ENCODE assay signal across 12 cellular contexts in the genomic region with DNA sequence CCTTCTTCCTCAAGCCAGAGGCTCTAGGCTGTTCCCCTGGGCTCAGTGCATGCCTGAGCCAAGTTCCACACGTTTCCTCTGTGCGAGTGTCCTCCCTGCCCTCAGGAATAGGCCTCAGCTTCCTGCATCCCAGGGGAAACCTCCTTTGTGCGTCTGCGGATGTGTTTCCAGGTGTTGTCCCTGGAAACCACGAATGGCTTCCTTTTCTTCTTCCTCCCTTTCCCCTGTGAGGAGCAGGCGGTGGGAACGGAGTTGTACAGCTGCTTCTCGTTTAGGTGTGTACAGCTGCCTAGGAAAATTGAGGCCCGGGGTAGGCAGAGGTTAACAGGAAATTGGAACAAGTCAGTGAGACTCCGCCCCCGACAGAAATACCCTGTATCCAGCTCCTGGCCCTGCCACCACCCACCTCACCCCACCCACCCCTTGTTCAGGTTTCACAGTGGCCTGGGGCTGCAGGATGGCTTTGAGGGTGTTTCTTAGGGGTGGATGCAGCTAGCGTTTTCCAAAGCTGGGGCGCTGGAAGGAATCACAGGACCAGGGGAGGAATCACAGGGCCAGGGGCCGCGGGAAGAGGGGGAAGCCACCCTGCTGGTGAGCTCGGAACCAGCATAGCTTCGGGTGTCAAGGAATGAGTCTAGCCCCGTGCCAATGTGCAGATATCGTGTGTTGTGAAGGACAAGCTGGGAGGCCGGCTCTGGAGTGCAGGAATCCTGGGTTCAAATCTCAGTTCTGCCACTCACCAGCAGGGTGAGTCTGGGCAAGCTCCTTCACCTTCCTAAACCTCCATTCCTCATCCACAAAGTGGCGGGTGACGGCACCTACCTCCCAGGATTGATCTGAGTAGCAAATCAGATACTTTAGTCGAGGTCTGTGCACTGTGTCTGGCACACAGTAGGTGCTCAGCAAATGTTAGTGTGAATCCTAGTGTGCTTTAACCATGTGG. TPM values are rescaled to one million over a fixed set of nuclear protein-coding genes. Genes with fewer than 3 reads are reported as not detected.
DNase-seq lines count a peak whose midpoint lies in the region; ATAC-seq and TF ChIP-seq lines count a peak whose summit lies in the region.
"Had no signal": no experiment of that assay in that cellular context is flagged by ENCODE, and none has a peak within 500 bp of the region (broad histone marks: within the 10 kb centered on the region; RNA-seq: fewer than 3 reads in every experiment).

No MANE protein-coding gene starts in this region.

- peak overlapping the region; percentile 15 for H4K91ac ChIP-seq in trophoblast cell (ENCODE audit: low read depth, low read length)

- H3K36me3 ChIP-seq in GM06990 (ENCODE audit: control insufficient read depth, insufficient read depth, low read length): no peaks in the 10 kb centered on the region
- no peaks in the 10 kb centered on the region for H3K36me3 ChIP-seq in heart left ventricle
- H3K36me3 ChIP-seq in trophoblast cell (ENCODE audit: control insufficient read depth in 1 of 2, insufficient read depth in 2 of 2, low read length in 2 of 2): no peaks in the 10 kb centered on the region
- H3K36me3 ChIP-seq: prostate gland had no signal

- H2AK5ac ChIP-seq in trophoblast cell (ENCODE audit: low read length): no peak overlapping the region

- WGBS in heart left ventricle, 4 donors: 55 to 60% (median 57%) methylated on average over 23 of the region's 23 CpGs
- no CpG with 5 or more reads among the region's 23 CpGs for WGBS in trophoblast cell (ENCODE audit: extremely low coverage, insufficient coverage, insufficient read length)

- H3K27me3 ChIP-seq in GM06990 (replicated peaks; ENCODE audit: control insufficient read depth, insufficient read depth, low read length) (no peaks in the 10 kb centered on the region), heart left ventricle (no peaks in the 10 kb centered on the region), trophoblast cell (ENCODE audit: insufficient read depth, low read length) (no peaks in the 10 kb centered on the region)

- peak; percentile 68 to 86 (median 71) for ATAC-seq in heart left ventricle
- ATAC-seq in GM21723 (IDR thresholded peaks at IDR 0.05; ENCODE audit: unreplicated experiment): no peak
- ATAC-seq: activated CD4-positive, CD25-positive, alpha-beta regulatory T cell treated with anti-CD3 and anti-CD28 coated beads, Interleukin-2, amount 50 U/mL, for 24 hours had no signal

- H2BK12ac ChIP-seq in trophoblast cell (ENCODE audit: low read length): no peak overlapping the region

- H3K4me3 ChIP-seq in GM06990 (replicated peaks; ENCODE audit: low read depth, low read length) (no peak overlapping the region), heart left ventricle (peak overlapping the region in 7 of 12 donors; percentile 26 to 43 (median 34)), trophoblast cell (ENCODE audit: low read depth, low read length) (no peak overlapping the region)
- H3K4me3 ChIP-seq: prostate gland had no signal

- H4K8ac ChIP-seq in trophoblast cell (ENCODE audit: low read depth, low read length): no peak overlapping the region

- no peak overlapping the region for H3K9ac ChIP-seq in trophoblast cell (ENCODE audit: low read length)

- no peak overlapping the region for H3K4ac ChIP-seq in trophoblast cell (ENCODE audit: low read depth, low read length)

- peak; percentile 8 for TF ChIP-seq CTCF in GM06990 (IDR thresholded peaks at IDR 0.05; ENCODE audit: insufficient read depth, low read length, poor library complexity, severe bottlenecking)
- TF ChIP-seq CTCF in heart left ventricle (IDR thresholded peaks at IDR 0.05): peak in 6 of 12 donors; percentile 7 to 31 (median 20)

- peak overlapping the region; percentile 72 to 95 (median 85) for H3K27ac ChIP-seq in heart left ventricle
- no peak overlapping the region for H3K27ac ChIP-seq in trophoblast cell (ENCODE audit: low read depth, low read length)
- H3K27ac ChIP-seq: prostate gland had no signal

- H3K9me3 ChIP-seq in heart left ventricle (no peaks in the 10 kb centered on the region), trophoblast cell (ENCODE audit: insufficient read depth, low read depth, low read length) (no peaks in the 10 kb centered on the region)
- H3K9me3 ChIP-seq: prostate gland had no signal

- DNase-seq in GM06990 (ENCODE audit: extremely low read depth, insufficient read length): no peak
- DNase-seq in NCI-H69 (lab: John Stamatoyannopoulos, UW): peak; percentile 91
- DNase-seq in heart left ventricle: peak in 4 of 5 donors; percentile 68 to 79 (median 76)
- no peak for DNase-seq in trophoblast cell
- no peak for DNase-seq in dedifferentiated amniotic fluid mesenchymal stem cell (ENCODE audit: extremely low spot score)
- DNase-seq in NCI-H1694 (lab: John Stamatoyannopoulos, UW): no peak
- no peak for DNase-seq in Kasumi-1 (lab: John Stamatoyannopoulos, UW)
- DNase-seq: NCI-H2107 had no signal

- H3K4me2 ChIP-seq in trophoblast cell (ENCODE audit: low read length): no peak overlapping the region

- intact Hi-C loops in heart left ventricle (cut with DNase I): loop anchor here in 9 of 10 donors (2.0 to 10.0 kb wide), 15 partner anchors 53 to 337 kb away; partner anchors contain the start of genes CPSF2 (in 4 of the 9), NDUFB1 (in 4 of the 9) and RIN3 (in 2 of the 9)

- no peak overlapping the region for H2BK120ac ChIP-seq in trophoblast cell (ENCODE audit: insufficient read depth, low read length, poor library complexity)

- no peak overlapping the region for H3K14ac ChIP-seq in trophoblast cell (ENCODE audit: low read length)

- peaks cover 6 to 45% (median 23%) of the 10 kb centered on the region in 12 donors for H3K4me1 ChIP-seq in heart left ventricle
- peaks cover 0 to 5% of the 10 kb centered on the region in 2 experiments for H3K4me1 ChIP-seq in trophoblast cell (ENCODE audit: control insufficient read depth in 1 of 2, insufficient read depth in 2 of 2, low read length in 2 of 2)
- H3K4me1 ChIP-seq: prostate gland had no signal

- no peak overlapping the region for H2BK5ac ChIP-seq in trophoblast cell (ENCODE audit: low read depth, low read length, poor library complexity)

- no peaks in the 10 kb centered on the region for H3K79me1 ChIP-seq in trophoblast cell (ENCODE audit: low read length)

- no peak overlapping the region for H4K12ac ChIP-seq in trophoblast cell (ENCODE audit: low read depth, low read length)

- no peak overlapping the region for H3K23ac ChIP-seq in trophoblast cell (ENCODE audit: low read length)

- H3K18ac ChIP-seq in trophoblast cell (ENCODE audit: low read length): no peak overlapping the region

- H3K79me2 ChIP-seq in trophoblast cell (ENCODE audit: control insufficient read depth, insufficient read depth, low read length, poor library complexity): no peaks in the 10 kb centered on the region

- no peak for TF ChIP-seq POLR2A in heart left ventricle (IDR thresholded peaks at IDR 0.05)

- no peak overlapping the region for H2AFZ ChIP-seq in trophoblast cell (ENCODE audit: insufficient read depth, low read length, poor library complexity)

RNA-seq across cellular contexts. Expression of gene RIN3, which starts 53.8 kb away (rescaled TPM):
- 10 to 100 TPM in 8 of 9 donors, 1 to 10 TPM in 1; 9.7 to 37.0 (median 14.6) TPM for total RNA-seq in heart left ventricle
- polyA plus RNA-seq in heart left ventricle: 1 to 10 TPM; 8.6 to 8.7 TPM
- polyA plus RNA-seq in trophoblast cell (2013): 34.8 and 36.0 TPM in 2 replicates
- total RNA-seq: HT-29 had no signal

Comparison
In these comparisons a context has a peak if more than half of its experiments do, and no peak if none do; other contexts are left out.
1. DNase-seq: peak in NCI-H69 (single experiment) and heart left ventricle (4 of 5); none in GM06990 (single experiment), trophoblast cell (0 of 2), dedifferentiated amniotic fluid mesenchymal stem cell (single experiment), NCI-H1694 (single experiment) and Kasumi-1 (0 of 2).
2. H3K4me3 ChIP-seq: peak in heart left ventricle (7 of 12); none in GM06990 (single experiment) and trophoblast cell (single experiment).